ENCODE assay signal across 8 cellular contexts in genomic region chr22:20697481-20698113, GRCh38.
A peak's percentile ranks its signal among the peaks of the same experiment; 100 is the strongest.
DNase-seq lines count a peak whose midpoint lies in the region; ATAC-seq and TF ChIP-seq lines count a peak whose summit lies in the region.
"Not testable (repeated sequence)": the region's sequence is repeated elsewhere in the genome, so short reads cannot be mapped to it uniquely, and the experiment has no call there.

No MANE protein-coding gene starts in this region.

- TF ChIP-seq CTCF in GM13976 (IDR thresholded peaks at IDR 0.05; ENCODE audit: borderline replicate concordance, control extremely low read depth, extremely low read depth, insufficient read depth, missing control alignments) (peak; percentile 56), epithelial cell of proximal tubule (conservative IDR thresholded peaks at IDR 0.05; ENCODE audit: low read depth, low read length) (peak; percentile 60), lower lobe of right lung (IDR thresholded peaks at IDR 0.05) (peak; percentile 84)

- not testable (repeated sequence) for H3K27me3 ChIP-seq in lower lobe of right lung (ENCODE audit: low read depth)

- peak in 1 of 2 donors; percentile 69 for ATAC-seq in lower lobe of right lung

- peaks cover 11% of the 10 kb centered on the region for H3K4me1 ChIP-seq in lower lobe of right lung

- H3K9me3 ChIP-seq in lower lobe of right lung, result not testable (repeated sequence)

- H3K36me3 ChIP-seq in lower lobe of right lung, result not testable (repeated sequence)

- in situ Hi-C loops in GM13976 (cut with MboI; ENCODE audit: low sequenced_read_pairs, unreplicated experiment), result not testable (repeated sequence)

- H3K27ac ChIP-seq in lower lobe of right lung, result peak overlapping the region; percentile 81

- DNase-seq in AG08396 (ENCODE audit: low spot score), result peak; percentile 80
- DNase-seq in GM13976 (ENCODE audit: low spot score), result peak; percentile 74
- DNase-seq in NCI-H1436 (lab: John Stamatoyannopoulos, UW), result peak; percentile 56
- peak; percentile 62 for DNase-seq in SKM-1 treated with dmso at 0.1 percent for 144 hours (lab: John Stamatoyannopoulos, UW; ENCODE audit: unreplicated experiment)
- peak; percentile 91 for DNase-seq in activated effector memory CD4-positive, alpha-beta T cell treated with anti-CD3 and anti-CD28 coated beads, Interleukin-2, amount 50 U/mL, for 16 hours
- DNase-seq in epithelial cell of proximal tubule (ENCODE audit: low read depth), result peak; percentile 9
- peak; percentile 89 for DNase-seq in lower lobe of right lung
- peak; percentile 65 for DNase-seq in stimulated activated CD4-positive, alpha-beta T cell treated with anti-CD3 and anti-CD28 coated beads, Interleukin-12 subunit alpha, Interleukin-12 subunit beta, amount 100 ng/mL, for 4 hours

- not testable (repeated sequence) for H3K4me3 ChIP-seq in epithelial cell of proximal tubule (ENCODE audit: low read depth, low read length)
- H3K4me3 ChIP-seq in lower lobe of right lung, result peak overlapping the region; percentile 23

- intact Hi-C loops in lower lobe of right lung (cut with DNase I), result not testable (repeated sequence)

Comparison
In these comparisons a context has a peak if more than half of its experiments do, and no peak if none do; other contexts are left out.
1. DNase-seq: peak in every context shown above with its lines; median percentile 91 in activated effector memory CD4-positive, alpha-beta T cell treated with anti-CD3 and anti-CD28 coated beads, Interleukin-2, amount 50 U/mL, for 16 hours; 89 in lower lobe of right lung; 80 in AG08396; 74 in GM13976; 65 in stimulated activated CD4-positive, alpha-beta T cell treated with anti-CD3 and anti-CD28 coated beads, Interleukin-12 subunit alpha, Interleukin-12 subunit beta, amount 100 ng/mL, for 4 hours; 62 in SKM-1 treated with dmso at 0.1 percent for 144 hours; 56 in NCI-H1436; 9 in epithelial cell of proximal tubule.